Comparison of ENCODE assay signal across 2 cellular contexts in the genomic region with DNA sequence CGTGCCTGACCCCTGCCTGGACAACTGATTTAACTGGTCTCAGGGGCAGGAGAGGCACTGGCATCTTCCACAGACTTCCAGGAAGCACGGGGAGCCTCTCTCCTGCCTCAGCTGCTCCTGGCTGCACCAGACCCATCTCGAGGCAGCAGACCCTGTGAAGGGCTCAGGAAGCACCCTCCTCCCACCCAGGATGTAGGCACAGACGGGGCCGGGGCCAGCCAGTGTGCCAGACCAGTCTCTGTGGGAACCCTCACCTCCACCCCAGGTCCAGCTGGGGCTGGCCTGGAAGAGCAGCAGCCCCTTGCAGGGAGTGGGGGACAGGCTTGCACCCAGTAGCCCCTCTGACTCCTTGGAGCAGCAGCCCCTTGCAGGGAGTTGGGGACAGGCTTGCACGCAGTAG.
TF ChIP-seq lines count a peak whose summit lies in the region.

No MANE protein-coding gene starts in this region.

TF ChIP-seq in K562, 482 proteins besides CTCF, POLR2A, EP300 and RAD21:
- TF ChIP-seq BDP1 (IDR thresholded peaks at IDR 0.05; ENCODE audit: insufficient read depth, insufficient read length): no peak
- TF ChIP-seq KLF13 (tag; IDR thresholded peaks at IDR 0.05; ENCODE audit: borderline replicate concordance, low read depth): no peak
- no peak for TF ChIP-seq ZNF121 (CRISPR knock-in tag; conservative IDR thresholded peaks at IDR 0.05)
- no peak for TF ChIP-seq CBX8 (IDR thresholded peaks at IDR 0.05; ENCODE audit: borderline replicate concordance, extremely low read depth, low read depth, low read length, poor library complexity, severe bottlenecking)
- no peak for TF ChIP-seq ZNF41 (CRISPR knock-in tag; conservative IDR thresholded peaks at IDR 0.05)
- no peak for TF ChIP-seq CHD2 (IDR thresholded peaks at IDR 0.05; ENCODE audit: low read depth, low read length)
- no peak for TF ChIP-seq NCOA2 (IDR thresholded peaks at IDR 0.05; ENCODE audit: partially characterized antibody in 2 of 2)
- TF ChIP-seq RAD51 (IDR thresholded peaks at IDR 0.05; ENCODE audit: borderline replicate concordance, low read depth): no peak
- no peak for TF ChIP-seq NFYB (IDR thresholded peaks at IDR 0.05; ENCODE audit: extremely low read depth, insufficient read length)
- TF ChIP-seq DPF2 (IDR thresholded peaks at IDR 0.05): no peak
- no peak for TF ChIP-seq HES1 (IDR thresholded peaks at IDR 0.05; ENCODE audit: low read depth)
- no peak for TF ChIP-seq ZNF316 (IDR thresholded peaks at IDR 0.05)
- no peak for TF ChIP-seq MYC (IDR thresholded peaks at IDR 0.05; ENCODE audit: low read depth, low read length)
- TF ChIP-seq MYC (CRISPR knock-in tag; IDR thresholded peaks at IDR 0.05; ENCODE audit: borderline replicate concordance, low read depth): no peak
- TF ChIP-seq, protein P1, sequence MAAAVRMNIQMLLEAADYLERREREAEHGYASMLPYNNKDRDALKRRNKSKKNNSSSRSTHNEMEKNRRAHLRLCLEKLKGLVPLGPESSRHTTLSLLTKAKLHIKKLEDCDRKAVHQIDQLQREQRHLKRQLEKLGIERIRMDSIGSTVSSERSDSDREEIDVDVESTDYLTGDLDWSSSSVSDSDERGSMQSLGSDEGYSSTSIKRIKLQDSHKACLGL (CRISPR knock-in tag; IDR thresholded peaks at IDR 0.05; ENCODE audit: borderline replicate concordance, poor library complexity, severe bottlenecking): no peak

TF ChIP-seq in HepG2, 621 proteins besides CTCF, POLR2A, EP300 and RAD21:
- TF ChIP-seq SNRNP70 (IDR thresholded peaks at IDR 0.05; ENCODE audit: low read depth, low read length): no peak
- no peak for TF ChIP-seq ZNF180 (CRISPR knock-in tag; IDR thresholded peaks at IDR 0.05; ENCODE audit: borderline replicate concordance, low read depth)
- TF ChIP-seq ZNF709 (CRISPR knock-in tag; IDR thresholded peaks at IDR 0.05): no peak
- no peak for TF ChIP-seq HOXA7 (CRISPR knock-in tag; IDR thresholded peaks at IDR 0.05)
- TF ChIP-seq EZH2 (conservative IDR thresholded peaks at IDR 0.05; ENCODE audit: low read depth, low read length): no peak
